24 cellular contexts compared by ENCODE assay signal in genomic region chr6:635233-635632, GRCh38. TPM values are rescaled to one million over a fixed set of nuclear protein-coding genes. Genes with fewer than 3 reads are reported as not detected.
"Had no signal": no experiment of that assay in that cellular context is flagged by ENCODE, and none has a peak within 500 bp of the region (broad histone marks: within the 10 kb centered on the region; RNA-seq: fewer than 3 reads in every experiment).

No MANE protein-coding gene starts in this region.

- H3K27me3 ChIP-seq: dorsolateral prefrontal cortex, esophagus muscularis mucosa, foreskin keratinocyte, gastroesophageal sphincter, heart left ventricle, left lung had no signal

- H3K4me1 ChIP-seq: esophagus muscularis mucosa, foreskin keratinocyte, heart left ventricle, left lung, lower lobe of right lung had no signal

- FAIRE-seq: colon, endothelial cell of umbilical vein, frontal cortex, keratinocyte had no signal

- DNase-seq: dermis blood vessel endothelial cell; dorsolateral prefrontal cortex; effector CD4-positive, alpha-beta T cell; effector memory CD4-positive, alpha-beta T cell; foreskin keratinocyte; heart left ventricle; hippocampal formation; left cardiac atrium; left lung; left ventricle myocardium superior; lower lobe of right lung; mesenchymal stem cell; mucosa of descending colon; naive B cell had no signal

- H3K4me3 ChIP-seq: coronary artery, dorsolateral prefrontal cortex, esophagus muscularis mucosa, gastroesophageal sphincter, heart left ventricle, left lung, lower lobe of right lung, mucosa of descending colon had no signal

- ATAC-seq: foreskin keratinocyte, gastroesophageal sphincter, heart left ventricle, left cardiac atrium, left lung, left ventricle myocardium superior, lower lobe of right lung, mucosa of descending colon had no signal

- H3K9me3 ChIP-seq: esophagus muscularis mucosa, gastroesophageal sphincter, heart left ventricle, left lung, lower lobe of right lung, mucosa of descending colon had no signal

- H3K27ac ChIP-seq: coronary artery, dorsolateral prefrontal cortex, esophagus muscularis mucosa, foreskin keratinocyte, gastroesophageal sphincter, heart left ventricle, left lung, lower lobe of right lung had no signal

RNA-seq across cellular contexts. Expression of gene HUS1B, which starts 21.7 kb away (rescaled TPM):
- total RNA-seq: epithelial cell of proximal tubule, kidney epithelial cell, left cardiac atrium, left ventricle myocardium superior, myocyte had no signal
